Comparison of ENCODE assay signal across 29 cellular contexts in genomic region chrX:49063715-49064114, GRCh38.
"Had no signal": no experiment of that assay in that cellular context is flagged by ENCODE, and none has a peak within 500 bp of the region (broad histone marks: within the 10 kb centered on the region; RNA-seq: fewer than 3 reads in every experiment).

No MANE protein-coding gene starts in this region.

- H3K9me3 ChIP-seq: stomach, suprapubic skin, testis, thoracic aorta, thyroid gland, tibial artery, tibial nerve, transverse colon, upper lobe of left lung, upper lobe of right lung, uterus, vagina had no signal

- ATAC-seq: stimulated activated effector memory CD8-positive, alpha-beta T cell treated with anti-CD3 and anti-CD28 coated beads, Interleukin-12 subunit alpha, Interleukin-12 subunit beta, amount 100 ng/mL, for 72 hours; stimulated activated memory B cell treated with anti-CD40 and anti-IgM and Interleukin-4, amounts not matched to agents 10 μg/mL and 1 μg/mL and 100 μg/mL, for 72 hours; stimulated activated naive B cell treated with anti-CD40 and anti-IgM and Interleukin-4, amounts not matched to agents 10 μg/mL and 1 μg/mL and 100 μg/mL, for 72 hours; stimulated activated naive CD8-positive, alpha-beta T cell treated with anti-CD3 and anti-CD28 coated beads, Interleukin-15, amount 100 ng/mL, for 72 hours; upper lobe of right lung had no signal

- H3K4me1 Mint-ChIP-seq: stimulated activated memory B cell treated with anti-CD40 and anti-IgM and Interleukin-4, amounts not matched to agents 10 μg/mL and 1 μg/mL and 100 μg/mL, for 72 hours; stimulated activated naive B cell treated with anti-CD40 and anti-IgM and Interleukin-4, amounts not matched to agents 10 μg/mL and 1 μg/mL and 100 μg/mL, for 72 hours; stimulated activated naive CD8-positive, alpha-beta T cell treated with anti-CD3 and anti-CD28 coated beads, Interleukin-15, amount 100 ng/mL, for 72 hours had no signal

- H3K27ac Mint-ChIP-seq: stimulated activated effector memory CD8-positive, alpha-beta T cell treated with anti-CD3 and anti-CD28 coated beads, Interleukin-12 subunit alpha, Interleukin-12 subunit beta, amount 100 ng/mL, for 72 hours; stimulated activated memory B cell treated with anti-CD40 and anti-IgM and Interleukin-4, amounts not matched to agents 10 μg/mL and 1 μg/mL and 100 μg/mL, for 72 hours; stimulated activated naive B cell treated with anti-CD40 and anti-IgM and Interleukin-4, amounts not matched to agents 10 μg/mL and 1 μg/mL and 100 μg/mL, for 72 hours; stimulated activated naive CD8-positive, alpha-beta T cell treated with anti-CD3 and anti-CD28 coated beads, Interleukin-15, Interleukin-2, amounts not matched to agents 100 ng/mL and 50 ng/mL, for 24 hours; type B pancreatic cell had no signal

- H3K27me3 ChIP-seq: suprapubic skin, testis, thyroid gland, tibial artery, tibial nerve, transverse colon, upper lobe of left lung, upper lobe of right lung, uterus, vagina had no signal

- H3K9me3 Mint-ChIP-seq: stimulated activated effector memory CD8-positive, alpha-beta T cell treated with anti-CD3 and anti-CD28 coated beads, Interleukin-12 subunit alpha, Interleukin-12 subunit beta, amount 100 ng/mL, for 72 hours; stimulated activated memory B cell treated with anti-CD40 and anti-IgM and Interleukin-4, amounts not matched to agents 10 μg/mL and 1 μg/mL and 100 μg/mL, for 72 hours; stimulated activated naive B cell treated with anti-CD40 and anti-IgM and Interleukin-4, amounts not matched to agents 10 μg/mL and 1 μg/mL and 100 μg/mL, for 72 hours; stimulated activated naive CD8-positive, alpha-beta T cell treated with anti-CD3 and anti-CD28 coated beads, Interleukin-15, amount 100 ng/mL, for 72 hours; stimulated activated naive CD8-positive, alpha-beta T cell treated with anti-CD3 and anti-CD28 coated beads, Interleukin-15, Interleukin-2, amounts not matched to agents 100 ng/mL and 50 ng/mL, for 24 hours; type B pancreatic cell had no signal

- H3K4me1 ChIP-seq: stomach, thyroid gland, tibial artery, tibial nerve, transverse colon, upper lobe of right lung, uterus had no signal

- H3K27ac ChIP-seq: stomach, suprapubic skin, testis, thoracic aorta, thyroid gland, tibial artery, tibial nerve, transverse colon, upper lobe of left lung, upper lobe of right lung, uterus, vagina had no signal

- H3K27me3 Mint-ChIP-seq: stimulated activated memory B cell treated with anti-CD40 and anti-IgM and Interleukin-4, amounts not matched to agents 10 μg/mL and 1 μg/mL and 100 μg/mL, for 72 hours; stimulated activated naive B cell treated with anti-CD40 and anti-IgM and Interleukin-4, amounts not matched to agents 10 μg/mL and 1 μg/mL and 100 μg/mL, for 72 hours; stimulated activated naive CD8-positive, alpha-beta T cell treated with anti-CD3 and anti-CD28 coated beads, Interleukin-15, amount 100 ng/mL, for 72 hours; stimulated activated naive CD8-positive, alpha-beta T cell treated with anti-CD3 and anti-CD28 coated beads, Interleukin-15, Interleukin-2, amounts not matched to agents 100 ng/mL and 50 ng/mL, for 24 hours; type B pancreatic cell had no signal

- H3K36me3 ChIP-seq: thoracic aorta, thyroid gland, transverse colon, upper lobe of right lung, uterus had no signal

- H3K4me3 ChIP-seq: stomach, suprapubic skin, testis, thoracic aorta, thyroid gland, tibial artery, tibial nerve, transverse colon, upper lobe of left lung, upper lobe of right lung, uterus, vagina had no signal

- DNase-seq: stimulated activated CD4-positive, alpha-beta T cell treated with anti-CD3 and anti-CD28 coated beads, Interleukin-2, amount 100 ng/mL, for 48 hours; stimulated activated CD4-positive, alpha-beta T cell treated with anti-CD3 and anti-CD28 coated beads, Interleukin-4, amount 100 ng/mL, for 1 hour; stimulated activated CD4-positive, alpha-beta T cell treated with anti-CD3 and anti-CD28 coated beads, Interleukin-4, amount 100 ng/mL, for 24 hours; stimulated activated CD4-positive, alpha-beta T cell treated with anti-CD3 and anti-CD28 coated beads, Interleukin-4, amount 100 ng/mL, for 4 hours; stimulated activated CD8-positive, alpha-beta memory T cell treated with anti-CD3 and anti-CD28 coated beads, Interleukin-4, amount 100 ng/mL, for 48 hours; stimulated activated naive B cell treated with anti-CD40 and anti-IgM and Interleukin-4, amounts not matched to agents 10 μg/mL and 1 μg/mL and 100 μg/mL, for 72 hours; stimulated activated naive CD4-positive, alpha-beta T cell; stimulated activated naive CD4-positive, alpha-beta T cell treated with Interleukin-2 at 50 U/mL for 16 hours; stimulated activated naive CD8-positive, alpha-beta T cell treated with anti-CD3 and anti-CD28 coated beads, Interleukin-15, amount 100 ng/mL, for 72 hours; stimulated activated naive CD8-positive, alpha-beta T cell treated with anti-CD3 and anti-CD28 coated beads, Interleukin-15, Interleukin-2, amounts not matched to agents 100 U/mL and 50 U/mL, for 24 hours; stomach; substantia nigra; testis; thyroid gland; tibial artery; transverse colon; trophoblast cell; upper lobe of right lung; uterus had no signal

- H3K4me3 Mint-ChIP-seq: stimulated activated effector memory CD8-positive, alpha-beta T cell treated with anti-CD3 and anti-CD28 coated beads, Interleukin-12 subunit alpha, Interleukin-12 subunit beta, amount 100 ng/mL, for 72 hours; stimulated activated memory B cell treated with anti-CD40 and anti-IgM and Interleukin-4, amounts not matched to agents 10 μg/mL and 1 μg/mL and 100 μg/mL, for 72 hours; stimulated activated naive B cell treated with anti-CD40 and anti-IgM and Interleukin-4, amounts not matched to agents 10 μg/mL and 1 μg/mL and 100 μg/mL, for 72 hours; stimulated activated naive CD8-positive, alpha-beta T cell treated with anti-CD3 and anti-CD28 coated beads, Interleukin-15, amount 100 ng/mL, for 72 hours; stimulated activated naive CD8-positive, alpha-beta T cell treated with anti-CD3 and anti-CD28 coated beads, Interleukin-15, Interleukin-2, amounts not matched to agents 100 ng/mL and 50 ng/mL, for 24 hours; type B pancreatic cell had no signal

- FAIRE-seq: urothelium cell line had no signal
